Comparison of ENCODE assay signal across 9 cellular contexts in the genomic region with DNA sequence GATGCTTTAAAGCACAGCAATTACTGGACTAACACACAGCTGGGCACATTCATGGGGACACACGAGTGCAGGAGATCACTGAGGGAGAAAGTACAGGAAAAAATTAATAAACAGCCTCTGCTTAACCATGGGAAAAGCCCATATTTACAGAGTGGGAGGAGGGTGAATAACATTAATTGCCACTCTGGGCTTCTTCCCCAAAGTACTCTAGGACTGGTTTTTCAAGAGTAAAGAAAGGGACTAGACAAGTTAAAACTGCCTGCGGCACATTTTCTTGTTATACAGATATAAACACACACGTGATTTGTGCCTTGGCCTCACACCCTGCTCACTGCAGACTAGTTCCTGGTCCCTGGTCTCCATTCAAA.
DNase-seq lines count a peak whose midpoint lies in the region; ATAC-seq and TF ChIP-seq lines count a peak whose summit lies in the region.
"Had no signal": no experiment of that assay in that cellular context is flagged by ENCODE, and none has a peak within 500 bp of the region (broad histone marks: within the 10 kb centered on the region; RNA-seq: fewer than 3 reads in every experiment).

No MANE protein-coding gene starts in this region.

- no peak overlapping the region for H3K4me3 Mint-ChIP-seq in activated naive CD4-positive, alpha-beta T cell treated with anti-CD3 and anti-CD28 coated beads for 36 hours
- H3K4me3 Mint-ChIP-seq in activated B cell treated with CpG ODN at 0.5 μM for 24 hours: peak overlapping the region; percentile 70

- no peaks in the 10 kb centered on the region for H3K27me3 ChIP-seq in prostate gland (replicated peaks; ENCODE audit: insufficient read depth)
- no peaks in the 10 kb centered on the region for H3K27me3 ChIP-seq in H7 (ENCODE audit: control insufficient read depth, insufficient read depth, low read length)
- no peaks in the 10 kb centered on the region for H3K27me3 ChIP-seq in BE2C
- no peaks in the 10 kb centered on the region for H3K27me3 ChIP-seq in sigmoid colon

- ATAC-seq in HG03196 (IDR thresholded peaks at IDR 0.05; ENCODE audit: unreplicated experiment) (peak; percentile 21), activated B cell treated with CpG ODN at 0.5 μM for 24 hours (ENCODE audit: low read depth) (peak; percentile 16)

- H3K36me3 ChIP-seq in prostate gland (no peaks in the 10 kb centered on the region), H7 (replicated peaks; ENCODE audit: control insufficient read depth, insufficient read depth, low read length) (no peaks in the 10 kb centered on the region), BE2C (no peaks in the 10 kb centered on the region), sigmoid colon (no peaks in the 10 kb centered on the region)

- peaks cover 12% of the 10 kb centered on the region for H3K4me1 Mint-ChIP-seq in activated naive CD4-positive, alpha-beta T cell treated with anti-CD3 and anti-CD28 coated beads for 36 hours (ENCODE audit: low read depth)
- H3K4me1 Mint-ChIP-seq in activated B cell treated with CpG ODN at 0.5 μM for 24 hours: peaks cover 23% of the 10 kb centered on the region

- DNase-seq in activated naive CD4-positive, alpha-beta T cell treated with anti-CD3 and anti-CD28 coated beads for 36 hours: peak; percentile 17
- no peak for DNase-seq in activated naive CD4-positive, alpha-beta T cell treated with Interleukin-2 at 50 U/mL for 16 hours
- DNase-seq in activated B cell treated with CpG ODN at 0.5 μM for 24 hours (no peak), prostate gland (ENCODE audit: low spot score) (peak; percentile 93), H7 (no peak), BE2C (no peak), sigmoid colon (no peak)

- H3K27ac ChIP-seq in prostate gland: peak overlapping the region; percentile 50 to 73
- H3K27ac ChIP-seq in sigmoid colon: no peak overlapping the region
- H3K27ac ChIP-seq: SK-N-MC had no signal

- H3K36me3 Mint-ChIP-seq in activated naive CD4-positive, alpha-beta T cell treated with anti-CD3 and anti-CD28 coated beads for 36 hours (ENCODE audit: low read depth): no peaks in the 10 kb centered on the region
- H3K36me3 Mint-ChIP-seq in activated B cell treated with CpG ODN at 0.5 μM for 24 hours (ENCODE audit: low read depth): no peaks in the 10 kb centered on the region

- no peaks in the 10 kb centered on the region for H3K4me1 ChIP-seq in prostate gland (replicated peaks)
- H3K4me1 ChIP-seq in BE2C: no peaks in the 10 kb centered on the region
- H3K4me1 ChIP-seq in sigmoid colon: no peaks in the 10 kb centered on the region

- H3K27ac Mint-ChIP-seq in activated naive CD4-positive, alpha-beta T cell treated with anti-CD3 and anti-CD28 coated beads for 36 hours: peak overlapping the region; percentile 82
- peak overlapping the region; percentile 86 for H3K27ac Mint-ChIP-seq in activated B cell treated with CpG ODN at 0.5 μM for 24 hours

- H3K27me3 Mint-ChIP-seq in activated naive CD4-positive, alpha-beta T cell treated with anti-CD3 and anti-CD28 coated beads for 36 hours (ENCODE audit: low read depth): peaks cover 12% of the 10 kb centered on the region
- peaks cover 4% of the 10 kb centered on the region for H3K27me3 Mint-ChIP-seq in activated B cell treated with CpG ODN at 0.5 μM for 24 hours

- TF ChIP-seq CTCF in activated B cell treated with CpG ODN at 0.5 μM for 24 hours (IDR thresholded peaks at IDR 0.05): no peak
- no peak for TF ChIP-seq CTCF in prostate gland (IDR thresholded peaks at IDR 0.05)
- no peak for TF ChIP-seq CTCF in BE2C (IDR thresholded peaks at IDR 0.05; ENCODE audit: low read depth, low read length)
- no peak for TF ChIP-seq CTCF in sigmoid colon (IDR thresholded peaks at IDR 0.05)

- H3K9me3 ChIP-seq in prostate gland: no peaks in the 10 kb centered on the region
- no peaks in the 10 kb centered on the region for H3K9me3 ChIP-seq in BE2C
- H3K9me3 ChIP-seq in sigmoid colon: no peaks in the 10 kb centered on the region

- intact Hi-C loops in activated naive CD4-positive, alpha-beta T cell treated with anti-CD3 and anti-CD28 coated beads for 36 hours (cut with micrococcal nuclease): loop anchor here (2.0 kb wide), 3 partner anchors 28 to 224 kb away; no protein-coding TSS in a partner anchor
- intact Hi-C loops in activated B cell treated with CpG ODN at 0.5 μM for 24 hours (cut with micrococcal nuclease): loop anchor here (2.0 to 10.0 kb wide), 2 partner anchors 180 to 508 kb away; a partner anchor contains a TSS
- intact Hi-C loops in prostate gland (cut with DNase I): no loop called here
- intact Hi-C loops in sigmoid colon (cut with DNase I): no loop called here

- no peak for TF ChIP-seq POLR2A in prostate gland (IDR thresholded peaks at IDR 0.05)
- no peak for TF ChIP-seq POLR2A in sigmoid colon (IDR thresholded peaks at IDR 0.05)

- peak overlapping the region in 1 of 2 donors; percentile 1 for H3K4me3 ChIP-seq in prostate gland
- no peak overlapping the region for H3K4me3 ChIP-seq in H7 (ENCODE audit: insufficient read depth, low read depth, low read length)
- H3K4me3 ChIP-seq in BE2C (ENCODE audit: low read depth, low read length): no peak overlapping the region
- H3K4me3 ChIP-seq in sigmoid colon: no peak overlapping the region
- H3K4me3 ChIP-seq: SK-N-MC had no signal

- 7% methylated on average over 3 of the region's 3 CpGs for WGBS in prostate gland
- WGBS in sigmoid colon, 2 donors: 3 to 25% methylated on average over 3 of the region's 3 CpGs

- no peaks in the 10 kb centered on the region for H3K9me3 Mint-ChIP-seq in activated naive CD4-positive, alpha-beta T cell treated with anti-CD3 and anti-CD28 coated beads for 36 hours
- peaks cover under 1% of the 10 kb centered on the region for H3K9me3 Mint-ChIP-seq in activated B cell treated with CpG ODN at 0.5 μM for 24 hours

- TF ChIP-seq EP300 in sigmoid colon (IDR thresholded peaks at IDR 0.05): no peak

- POLR2A ChIA-PET in activated B cell treated with CpG ODN at 0.5 μM for 24 hours (lab: Charles Lee): interaction anchor here (1.2 kb wide), 1 partner anchor 507 kb away, joined by 3 read pairs; a partner anchor contains a TSS

- CTCF ChIA-PET in activated naive CD4-positive, alpha-beta T cell treated with anti-CD3 and anti-CD28 coated beads for 36 hours (lab: Charles Lee): interaction anchor here (0.7 to 2.1 kb wide), 2 partner anchors 89 to 506 kb away, joined by 3 to 6 read pairs; a partner anchor contains a TSS
- CTCF ChIA-PET in activated B cell treated with CpG ODN at 0.5 μM for 24 hours (lab: Charles Lee): no interaction called here

Comparison
In these comparisons a context has a peak if more than half of its experiments do, and no peak if none do; other contexts are left out.
1. DNase-seq: peak in activated naive CD4-positive, alpha-beta T cell treated with anti-CD3 and anti-CD28 coated beads for 36 hours (single experiment) and prostate gland (single experiment); none in activated naive CD4-positive, alpha-beta T cell treated with Interleukin-2 at 50 U/mL for 16 hours (single experiment), activated B cell treated with CpG ODN at 0.5 μM for 24 hours (single experiment), H7 (single experiment), BE2C (single experiment) and sigmoid colon (single experiment).
2. H3K27ac ChIP-seq: peak in prostate gland (2 of 2); none in sigmoid colon (0 of 4).
3. intact Hi-C loops: an anchor here in activated naive CD4-positive, alpha-beta T cell treated with anti-CD3 and anti-CD28 coated beads for 36 hours (2.0 kb wide) and activated B cell treated with CpG ODN at 0.5 μM for 24 hours (2.0 to 10.0 kb wide); none called in prostate gland and sigmoid colon.